8 cellular contexts compared by ENCODE assay signal in genomic region chr17:80261159-80261894, GRCh38. TPM values are rescaled to one million over a fixed set of nuclear protein-coding genes. Genes with fewer than 3 reads are reported as not detected.
DNase-seq lines count a peak whose midpoint lies in the region; ATAC-seq, FAIRE-seq and TF ChIP-seq lines count a peak whose summit lies in the region.

No MANE protein-coding gene starts in this region.

- H3K36me3 ChIP-seq in mucosa of stomach (ENCODE audit: control insufficient read depth, insufficient read depth, low read length) (no peaks in the 10 kb centered on the region), subcutaneous abdominal adipose tissue (ENCODE audit: control insufficient read depth in 5 of 5, insufficient read depth in 5 of 5, low read length in 5 of 5) (peaks cover 0 to 15% (median 8%) of the 10 kb centered on the region in 5 donors)

- H3K27me3 ChIP-seq in mucosa of stomach (ENCODE audit: control insufficient read depth, insufficient read depth, low read length) = no peaks in the 10 kb centered on the region
- no peaks in the 10 kb centered on the region for H3K27me3 ChIP-seq in subcutaneous abdominal adipose tissue (ENCODE audit: control insufficient read depth in 5 of 5, insufficient read depth in 4 of 5, low read length in 5 of 5)

- POLR2A ChIA-PET in A549 (lab: Yijun Ruan, JAX) = interaction anchor here (0.5 to 3.1 kb wide), 12 partner anchors 9 to 464 kb away, joined by 3 to 9 read pairs (median 5); partner anchors contain the start of genes CBX8 and GAA

- H3K4me3 ChIP-seq in A549 (peak overlapping the region; percentile 94), mucosa of stomach (ENCODE audit: low read length) (peak overlapping the region; percentile 74), subcutaneous abdominal adipose tissue (ENCODE audit: low read depth in 1 of 5, low read length in 5 of 5) (peak overlapping the region; percentile 74 to 93 (median 85))

- peak; percentile 26 to 38 for ATAC-seq in A549

- CTCF ChIA-PET in A549 (lab: Yijun Ruan, JAX) = no interaction called here

- H3K9ac ChIP-seq in mucosa of stomach (ENCODE audit: low read length) (peak overlapping the region; percentile 91), subcutaneous abdominal adipose tissue (ENCODE audit: low read length in 5 of 5) (peak overlapping the region; percentile 19 to 87 (median 85))

- H3K9me3 ChIP-seq in A549 = no peaks in the 10 kb centered on the region
- H3K9me3 ChIP-seq in mucosa of stomach (ENCODE audit: control insufficient read depth, low read length) = no peaks in the 10 kb centered on the region
- no peaks in the 10 kb centered on the region for H3K9me3 ChIP-seq in subcutaneous abdominal adipose tissue (ENCODE audit: control insufficient read depth in 5 of 5, low read length in 5 of 5)

- H3K27ac ChIP-seq in A549 (peak overlapping the region; percentile 100), subcutaneous abdominal adipose tissue (ENCODE audit: low read depth, low read length) (peak overlapping the region; percentile 91)

- TF ChIP-seq RAD21 in A549 (conservative IDR thresholded peaks at IDR 0.05 in 1 of 2, IDR thresholded peaks at IDR 0.05 in 1 of 2) = no peak; a peak in 1 of 5 replicates

- DNase-seq in A549 (ENCODE audit: low read depth in 1 of 2, low spot score in 1 of 2) (peak; percentile 75 to 85), GM19239 (ENCODE audit: insufficient read length, low spot score) (no peak), NCI-H748 treated with DMSO at 0.1 percent for 48 hours (lab: John Stamatoyannopoulos, UW) (peak; percentile 43), activated T-cell treated with anti-CD3 and anti-CD28 coated beads for 24 hours (ENCODE audit: low read depth) (peak; percentile 54), erythroblast (lab: John Stamatoyannopoulos, UW) (peak; percentile 57 to 71), DMS79 treated with DMSO at 0.1 percent for 48 hours (lab: John Stamatoyannopoulos, UW) (no peak)

- TF ChIP-seq POLR2A in A549 (IDR thresholded peaks at IDR 0.05; ENCODE audit: low read length) = peak; percentile 31; the same call in 1 of the 2 replicates
- peak; percentile 28 for TF ChIP-seq POLR2A in erythroblast (IDR thresholded peaks at IDR 0.05; ENCODE audit: low read length)

- no peak for FAIRE-seq in A549 (lab: Jason Lieb, UNC)
- peak; percentile 47 for FAIRE-seq in GM19239 (lab: Jason Lieb, UNC)

- H3K4me1 ChIP-seq in A549 = peaks cover 62% of the 10 kb centered on the region
- peaks cover 41% of the 10 kb centered on the region for H3K4me1 ChIP-seq in mucosa of stomach (ENCODE audit: control insufficient read depth, insufficient read depth, low read length)
- H3K4me1 ChIP-seq in subcutaneous abdominal adipose tissue (ENCODE audit: control insufficient read depth in 5 of 5, insufficient read depth in 5 of 5, low read length in 5 of 5) = peaks cover 6 to 53% (median 42%) of the 10 kb centered on the region in 5 donors

- WGBS in A549 (ENCODE audit: missing lambda C conversion rate) = under 1% methylated on average over 34 of the region's 45 CpGs

- no peak for TF ChIP-seq CTCF in A549 (IDR thresholded peaks at IDR 0.05)

- peak overlapping the region; percentile 85 for H3K4me2 ChIP-seq in A549

- no peak for TF ChIP-seq EP300 in A549 (IDR thresholded peaks at IDR 0.05)

TF ChIP-seq in A549, 52 proteins besides CTCF, POLR2A, EP300 and RAD21 (continues in another document):
- TF ChIP-seq ZFP36 (IDR thresholded peaks at IDR 0.05; ENCODE audit: borderline replicate concordance, partially characterized antibody) = no peak
- peak; percentile 25; the same call in 1 of the 3 replicates for TF ChIP-seq SMC3 (IDR thresholded peaks at IDR 0.05)
- TF ChIP-seq NPAS2 (CRISPR knock-in tag; IDR thresholded peaks at IDR 0.05; ENCODE audit: borderline replicate concordance) = no peak
- TF ChIP-seq EHF (CRISPR knock-in tag; IDR thresholded peaks at IDR 0.05) = peak; percentile 58; the same call in 1 of the 2 replicates
- TF ChIP-seq E2F6 (IDR thresholded peaks at IDR 0.05; ENCODE audit: borderline replicate concordance, low read depth) = peak; percentile 50; the same call in 1 of the 2 replicates
- peak; percentile 56; the same call in 1 of the 2 replicates for TF ChIP-seq FOSB (CRISPR knock-in tag; IDR thresholded peaks at IDR 0.05)
- TF ChIP-seq CHD4 (IDR thresholded peaks at IDR 0.05; ENCODE audit: borderline replicate concordance) = no peak; the same call in 1 of the 2 replicates
- TF ChIP-seq HOXB5 (CRISPR knock-in tag; IDR thresholded peaks at IDR 0.05) = 0 out of 2 replicates have a peak, but pooled peaks have one; percentile 40
- peak; percentile 80; the same call in 1 of the 2 replicates for TF ChIP-seq HOXA7 (CRISPR knock-in tag; IDR thresholded peaks at IDR 0.05)
- TF ChIP-seq CHD2 (IDR thresholded peaks at IDR 0.05; ENCODE audit: low read length, partially characterized antibody) = peak; percentile 80
- peak; percentile 61; the same call in 1 of the 2 replicates for TF ChIP-seq TFCP2L1 (CRISPR knock-in tag; IDR thresholded peaks at IDR 0.05)
- TF ChIP-seq SREBF2 (IDR thresholded peaks at IDR 0.05) = no peak
- TF ChIP-seq RFX5 (IDR thresholded peaks at IDR 0.05) = 0 out of 2 replicates have a peak, but pooled peaks have one; percentile 22
- no peak for TF ChIP-seq POLR2AphosphoS2 (conservative IDR thresholded peaks at IDR 0.05; ENCODE audit: low read length)
- TF ChIP-seq, protein P1, sequence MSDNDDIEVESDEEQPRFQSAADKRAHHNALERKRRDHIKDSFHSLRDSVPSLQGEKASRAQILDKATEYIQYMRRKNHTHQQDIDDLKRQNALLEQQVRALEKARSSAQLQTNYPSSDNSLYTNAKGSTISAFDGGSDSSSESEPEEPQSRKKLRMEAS (IDR thresholded peaks at IDR 0.05) = peak; percentile 72
- peak; percentile 37 for TF ChIP-seq REST (IDR thresholded peaks at IDR 0.05)
- TF ChIP-seq GATA3 (IDR thresholded peaks at IDR 0.05; ENCODE audit: borderline replicate concordance) = peak; percentile 74

RNA-seq across cellular contexts. Expression of gene RNF213, which starts 0.7 kb away (rescaled TPM):
- polyA plus RNA-seq in A549 (2011; rRNA removed) (127 and 182 TPM in 2 replicates), A549 (2017; fragmentation: RNase III; extraction: RNeasy Plus Mini Kit Qiagen cat#74134 plus additional on column Dnase treatment) (55.6 to 61.6 TPM (median 59.1 TPM) in 3 replicates)
- polyA plus RNA-seq in A549 (2012; cell fraction: cytosol; rRNA removed) = 64.8 and 76.2 TPM in 2 replicates
- 268 and 329 TPM in 2 replicates for polyA plus RNA-seq in A549 (2012; cell fraction: nucleus; rRNA removed)
- polyA minus RNA-seq in A549 (2011; rRNA and poly(A)+ RNA removed) = 331 and 462 TPM in 2 replicates

RNA-seq across cellular contexts. Expression of gene SLC26A11, which starts 41.1 kb away (rescaled TPM):
- polyA plus RNA-seq in A549 (2011; rRNA removed) (8.3 and 9.5 TPM in 2 replicates), A549 (2017; fragmentation: RNase III; extraction: RNeasy Plus Mini Kit Qiagen cat#74134 plus additional on column Dnase treatment) (9.1 to 13.7 TPM (median 13.1 TPM) in 3 replicates)
- 13.7 and 22.6 TPM in 2 replicates for polyA plus RNA-seq in A549 (2012; cell fraction: cytosol; rRNA removed)
- polyA plus RNA-seq in A549 (2012; cell fraction: nucleus; rRNA removed) = 75.4 and 89.8 TPM in 2 replicates
- polyA minus RNA-seq in A549 (2011; rRNA and poly(A)+ RNA removed) = 6.9 and 12.4 TPM in 2 replicates

RNA-seq across cellular contexts. Expression of gene SGSH, which starts 41.2 kb away (rescaled TPM):
- polyA plus RNA-seq in A549 (2011; rRNA removed) = 14.1 and 14.5 TPM in 2 replicates
- polyA plus RNA-seq in A549 (2012; cell fraction: cytosol; rRNA removed) = 25.4 and 26.4 TPM in 2 replicates
- 118 and 137 TPM in 2 replicates for polyA plus RNA-seq in A549 (2012; cell fraction: nucleus; rRNA removed)
- polyA plus RNA-seq in A549 (2017; fragmentation: RNase III; extraction: RNeasy Plus Mini Kit Qiagen cat#74134 plus additional on column Dnase treatment) = 24.0 to 26.2 TPM (median 24.7 TPM) in 3 replicates
- 9.2 and 12.4 TPM in 2 replicates for polyA minus RNA-seq in A549 (2011; rRNA and poly(A)+ RNA removed)

Comparison
In these comparisons a context has a peak if more than half of its experiments do, and no peak if none do; other contexts are left out.
1. DNase-seq: peak in A549 (2 of 2), NCI-H748 treated with DMSO at 0.1 percent for 48 hours (single experiment), activated T-cell treated with anti-CD3 and anti-CD28 coated beads for 24 hours (single experiment) and erythroblast (2 of 2); none in GM19239 (single experiment) and DMS79 treated with DMSO at 0.1 percent for 48 hours (single experiment).
2. Peak in every context shown above with its lines, with median percentiles within 50 percentile points of each other: H3K4me3 ChIP-seq.